23 cellular contexts compared by ENCODE assay signal in genomic region chr4:20412072-20412471, GRCh38.
"Had no signal": no experiment of that assay in that cellular context is flagged by ENCODE, and none has a peak within 500 bp of the region (broad histone marks: within the 10 kb centered on the region; RNA-seq: fewer than 3 reads in every experiment).

No MANE protein-coding gene starts in this region.

- H3K4me1 ChIP-seq: colonic mucosa, foreskin keratinocyte, lower lobe of right lung had no signal

- ATAC-seq: effector memory CD8-positive, alpha-beta T cell; esophagus mucosa; foreskin keratinocyte; gastroesophageal sphincter; heart left ventricle; left cardiac atrium; left lung; left ventricle myocardium superior; lower lobe of right lung; mucosa of descending colon had no signal

- H3K36me3 ChIP-seq: colonic mucosa, esophagus squamous epithelium, gastroesophageal sphincter, heart left ventricle, left lung, lower lobe of right lung had no signal

- DNase-seq: colonic mucosa; cortex of kidney; effector CD8-positive, alpha-beta T cell; effector memory CD8-positive, alpha-beta T cell; endodermal cell; erythroblast; esophagus squamous epithelium; foreskin keratinocyte; heart left ventricle; hypothalamus; left cardiac atrium; left lung; left ventricle myocardium superior; lower lobe of right lung; mucosa of descending colon; naive B cell had no signal

- H3K4me2 ChIP-seq: hepatocyte had no signal

- H3K27me3 ChIP-seq: colonic mucosa, esophagus squamous epithelium, foreskin keratinocyte, gastroesophageal sphincter, heart left ventricle, hepatocyte, left lung had no signal

- H3K79me2 ChIP-seq: hepatocyte had no signal

- H3K4me3 ChIP-seq: colonic mucosa, esophagus squamous epithelium, gastroesophageal sphincter, heart left ventricle, hepatocyte, left lung, lower lobe of right lung, mucosa of descending colon had no signal

- H2AFZ ChIP-seq: hepatocyte had no signal

- H3K9me3 ChIP-seq: colonic mucosa, esophagus squamous epithelium, gastroesophageal sphincter, left lung, lower lobe of right lung, mucosa of descending colon had no signal

- FAIRE-seq: endometrium, islet of Langerhans, keratinocyte had no signal

- H3K27ac ChIP-seq: colonic mucosa, epithelial cell of prostate, esophagus squamous epithelium, foreskin keratinocyte, gastroesophageal sphincter, heart left ventricle, hepatocyte, left lung, lower lobe of right lung had no signal
